8 cellular contexts compared by ENCODE assay signal in the genomic region with DNA sequence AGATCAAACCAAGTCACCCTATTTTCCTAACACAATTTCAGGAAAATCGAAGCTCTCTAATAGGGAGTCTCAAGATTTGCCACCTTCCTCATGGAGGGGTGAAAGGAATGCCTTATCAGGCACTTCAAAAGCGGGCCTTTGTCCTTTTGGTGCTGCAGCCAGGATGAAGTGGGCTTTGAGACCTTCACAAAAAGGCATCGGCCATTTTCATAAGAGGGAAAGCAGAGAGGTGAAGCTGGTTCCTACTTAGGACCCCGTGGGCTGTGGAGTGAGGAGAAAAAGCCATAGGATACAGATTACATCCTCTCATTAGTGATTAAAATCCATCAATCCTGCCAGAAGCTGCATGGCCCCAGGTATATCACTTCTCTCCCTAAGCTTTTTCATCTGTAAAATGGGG. TPM values are rescaled to one million over a fixed set of nuclear protein-coding genes. Genes with fewer than 3 reads are reported as not detected.
DNase-seq lines count a peak whose midpoint lies in the region; ATAC-seq and TF ChIP-seq lines count a peak whose summit lies in the region.

No MANE protein-coding gene starts in this region.

- H3K36me3 ChIP-seq in breast epithelium (no peaks in the 10 kb centered on the region), mucosa of rectum (ENCODE audit: control insufficient read depth in 2 of 2, insufficient read depth in 2 of 2, low read length in 2 of 2) (peaks cover 0 to 8% of the 10 kb centered on the region in 2 donors)

- intact Hi-C loops in breast epithelium (cut with DNase I; ENCODE audit: low total_unique reads), result loop anchor here (10.0 kb wide), 2 partner anchors 54 to 114 kb away; a partner anchor contains a TSS

- peaks cover 8% of the 10 kb centered on the region; the same call in 1 of the 2 replicates for H3K36me3 Mint-ChIP-seq in HFFc6 (ENCODE audit: low read depth)

- DNase-seq in HFFc6 (no peak), breast epithelium (ENCODE audit: low spot score in 2 of 2) (no peak), ecto neural progenitor cell (ENCODE audit: low spot score) (no peak), NCI-H2029 (lab: John Stamatoyannopoulos, UW) (no peak)

- TF ChIP-seq POLR2A in breast epithelium (IDR thresholded peaks at IDR 0.05), result no peak

- peak overlapping the region; percentile 51; the same call in 1 of the 2 replicates for H3K27ac Mint-ChIP-seq in HFFc6

- H3K4me3 Mint-ChIP-seq in HFFc6, result peak overlapping the region; percentile 93

- no peaks in the 10 kb centered on the region for H3K9me3 Mint-ChIP-seq in HFFc6

- H3K27ac ChIP-seq in 22Rv1, result peak overlapping the region; percentile 95
- peak overlapping the region in 1 of 2 donors; percentile 84 for H3K27ac ChIP-seq in breast epithelium
- H3K27ac ChIP-seq in mucosa of rectum (ENCODE audit: low read depth in 2 of 2, low read length in 2 of 2), result no peak overlapping the region

- peaks cover 2% of the 10 kb centered on the region for H3K27me3 Mint-ChIP-seq in HFFc6 (ENCODE audit: insufficient read depth)

- TF ChIP-seq CTCF in 22Rv1 (IDR thresholded peaks at IDR 0.05) (no peak), HFFc6 (IDR thresholded peaks at IDR 0.05) (no peak), breast epithelium (IDR thresholded peaks at IDR 0.05) (no peak)

- peak overlapping the region; percentile 75 to 98 (median 77) for H3K4me3 ChIP-seq in breast epithelium
- H3K4me3 ChIP-seq in mucosa of rectum (ENCODE audit: low read length in 2 of 2), result peak overlapping the region; percentile 87 to 89

- H3K4me1 ChIP-seq in breast epithelium (peaks cover 4 to 8% of the 10 kb centered on the region in 2 donors), mucosa of rectum (ENCODE audit: control insufficient read depth in 2 of 2, insufficient read depth in 2 of 2, low read length in 2 of 2) (peaks cover 16 to 34% of the 10 kb centered on the region in 2 donors)

- ATAC-seq in HG02642 (IDR thresholded peaks at IDR 0.05; ENCODE audit: poor library complexity, unreplicated experiment) (no peak), GM19452 (IDR thresholded peaks at IDR 0.05; ENCODE audit: unreplicated experiment) (no peak)

- H3K9ac ChIP-seq in mucosa of rectum (ENCODE audit: low read depth in 1 of 2, low read length in 2 of 2), result peak overlapping the region; percentile 79 to 85

- H3K4me1 Mint-ChIP-seq in HFFc6 (ENCODE audit: low read depth), result peaks cover 47% of the 10 kb centered on the region

- H3K27me3 ChIP-seq in breast epithelium (no peaks in the 10 kb centered on the region), mucosa of rectum (ENCODE audit: control insufficient read depth in 2 of 2, insufficient read depth in 2 of 2, low read length in 2 of 2) (no peaks in the 10 kb centered on the region)

- H3K9me3 ChIP-seq in breast epithelium (no peaks in the 10 kb centered on the region), mucosa of rectum (ENCODE audit: control insufficient read depth in 2 of 2, low read length in 2 of 2) (no peaks in the 10 kb centered on the region)

RNA-seq across cellular contexts. Expression of a gene that starts 0.9 kb away (rescaled TPM):
- 10 to 100 TPM; 23.3 to 30.2 (median 28.4) TPM for total RNA-seq in HFFc6 (2021; fragmentation: NEBNext Ultra II Directional; extraction: Animal tissue kit (Norgen Biotek cat#: 25700))
- 10 to 100 TPM; 16.2 to 20.8 (median 19.7) TPM for total RNA-seq in breast epithelium

RNA-seq across cellular contexts. Expression of a gene that starts 39.5 kb away (rescaled TPM):
- total RNA-seq in HFFc6 (2021; fragmentation: NEBNext Ultra II Directional; extraction: Animal tissue kit (Norgen Biotek cat#: 25700)), result 100 to 1,000 TPM in 1 of 6 experiments, 10 to 100 TPM in 5; 85.0 to 105 (median 95.6) TPM
- 10 to 100 TPM; 54.6 to 76.7 (median 72.2) TPM for total RNA-seq in breast epithelium

RNA-seq across cellular contexts. Expression of a gene that starts 43.9 kb away (rescaled TPM):
- total RNA-seq in HFFc6 (2021; fragmentation: NEBNext Ultra II Directional; extraction: Animal tissue kit (Norgen Biotek cat#: 25700)), result 1 to 10 TPM; 1.4 to 3.2 (median 2.2) TPM
- total RNA-seq in breast epithelium, result 1 to 10 TPM; 1.3 to 2.3 (median 1.4) TPM
